In the genomic region with DNA sequence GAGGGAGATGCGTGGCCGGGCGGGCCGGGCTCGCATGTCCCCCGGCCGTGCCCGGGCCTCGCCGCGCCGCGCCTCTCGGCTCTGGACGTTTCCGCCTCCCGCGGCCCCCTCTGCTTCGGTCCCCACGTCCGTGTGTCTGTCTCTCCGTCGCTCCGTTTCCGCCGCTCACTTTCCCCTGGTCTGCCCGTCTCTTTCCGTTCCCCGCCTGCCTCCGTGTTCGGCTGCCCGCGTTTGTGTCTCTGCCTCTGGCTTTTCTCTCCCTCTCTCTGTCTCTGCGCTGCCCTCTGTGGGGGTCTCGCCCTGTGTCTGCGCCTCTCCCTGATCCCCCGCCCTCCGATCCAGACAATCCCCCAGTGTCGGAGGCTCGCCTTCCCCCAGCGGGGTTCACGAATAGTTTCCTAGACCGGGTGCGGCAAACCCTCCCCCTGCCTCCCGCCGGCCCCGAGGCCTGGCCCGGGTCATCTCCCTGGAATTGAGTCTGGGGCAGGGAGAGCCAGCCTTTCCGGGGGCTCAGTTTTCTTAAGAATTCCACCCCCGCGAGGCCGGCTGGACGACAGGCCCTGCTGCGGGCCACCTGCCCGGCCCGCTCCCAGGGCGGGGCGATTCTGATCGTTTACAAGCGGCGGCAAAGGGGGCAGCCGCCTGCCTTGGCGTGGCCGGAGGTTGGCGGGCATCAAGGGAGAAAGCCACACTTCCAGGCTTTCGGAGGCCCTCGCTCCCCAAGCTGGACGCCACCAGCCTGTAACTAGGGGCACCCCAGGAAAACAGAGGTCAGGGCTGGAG, we compare ENCODE assay signal across 8 cellular contexts. TPM values are rescaled to one million over a fixed set of nuclear protein-coding genes. Genes with fewer than 3 reads are reported as not detected.
DNase-seq lines count a peak whose midpoint lies in the region; ATAC-seq and TF ChIP-seq lines count a peak whose summit lies in the region.

No MANE protein-coding gene starts in this region.

- H3K4me3 ChIP-seq in CD4-positive, alpha-beta memory T cell (ENCODE audit: low read length in 2 of 2): peak overlapping the region; percentile 36 to 67
- H3K4me3 ChIP-seq in esophagus (ENCODE audit: low read depth in 1 of 2, low read length in 2 of 2): peak overlapping the region; percentile 68 to 91
- peak overlapping the region; percentile 82 for H3K4me3 ChIP-seq in urinary bladder (ENCODE audit: low read depth, low read length)

- peaks cover 0 to 12% of the 10 kb centered on the region in 2 donors for H3K36me3 Mint-ChIP-seq in CD4-positive, alpha-beta memory T cell
- no peaks in the 10 kb centered on the region for H3K36me3 Mint-ChIP-seq in natural killer cell

- peak overlapping the region; percentile 95 to 99 (median 97) for H3K4me3 Mint-ChIP-seq in CD4-positive, alpha-beta memory T cell
- peak overlapping the region; percentile 89 for H3K4me3 Mint-ChIP-seq in natural killer cell

- no peaks in the 10 kb centered on the region for H3K36me3 ChIP-seq in CD4-positive, alpha-beta memory T cell (ENCODE audit: insufficient read depth, low read length)
- H3K36me3 ChIP-seq in esophagus (ENCODE audit: control insufficient read depth in 2 of 2, insufficient read depth in 2 of 2, low read length in 1 of 2) (no peaks in the 10 kb centered on the region), urinary bladder (ENCODE audit: insufficient read depth) (no peaks in the 10 kb centered on the region)

- WGBS in esophagus, 2 donors: 3 to 6% methylated on average over 61 to 68 of the region's 68 CpGs
- 1% methylated on average over 68 of the region's 68 CpGs for WGBS in urinary bladder

- H3K9me3 ChIP-seq in CD4-positive, alpha-beta memory T cell (ENCODE audit: control insufficient read depth in 1 of 2, low read length in 2 of 2): no peaks in the 10 kb centered on the region
- no peaks in the 10 kb centered on the region for H3K9me3 ChIP-seq in esophagus (ENCODE audit: control insufficient read depth in 2 of 2, insufficient read depth in 1 of 2, low read depth in 1 of 2, low read length in 1 of 2)

- peaks cover 19 to 46% (median 29%) of the 10 kb centered on the region in 4 donors for H3K4me1 Mint-ChIP-seq in CD4-positive, alpha-beta memory T cell
- H3K4me1 Mint-ChIP-seq in natural killer cell: peaks cover 19 to 23% of the 10 kb centered on the region in 2 donors

- H3K4me1 ChIP-seq in CD4-positive, alpha-beta memory T cell (ENCODE audit: insufficient read depth, low read length): peaks cover 25% of the 10 kb centered on the region
- H3K4me1 ChIP-seq in esophagus (ENCODE audit: control insufficient read depth in 2 of 2, insufficient read depth in 2 of 2, low read length in 1 of 2) (peaks cover 8 to 21% of the 10 kb centered on the region in 2 donors), urinary bladder (ENCODE audit: insufficient read depth) (no peaks in the 10 kb centered on the region)

- no peak for TF ChIP-seq CTCF in natural killer cell (IDR thresholded peaks at IDR 0.05)

- peak; percentile 42 to 66 (median 50) for DNase-seq in CD4-positive, alpha-beta memory T cell
- DNase-seq in HT-29 (ENCODE audit: low spot score): peak; percentile 52
- peak in 2 of 3 experiments; percentile 40 for DNase-seq in activated CD8-positive, alpha-beta memory T cell treated with anti-CD3 and anti-CD28 coated beads for 48 hours (ENCODE audit: low read depth in 2 of 3, low spot score in 2 of 3)
- no peak for DNase-seq in natural killer cell
- no peak for DNase-seq in NCI-H1436 treated with DMSO at 0.1 percent for 48 hours (lab: John Stamatoyannopoulos, UW)
- DNase-seq in Ammon's horn (ENCODE audit: low spot score): no peak

- H3K27ac Mint-ChIP-seq in CD4-positive, alpha-beta memory T cell: peak overlapping the region; percentile 94 to 97 (median 96)
- H3K27ac Mint-ChIP-seq in natural killer cell: peak overlapping the region; percentile 54 to 88

- CTCF ChIA-PET in CD4-positive, alpha-beta memory T cell (lab: Charles Lee; ENCODE audit: partially characterized antibody): interaction anchor here (1.4 kb wide), 1 partner anchor 17 kb away, joined by 4 read pairs; no protein-coding TSS in a partner anchor

- no peaks in the 10 kb centered on the region for H3K27me3 ChIP-seq in CD4-positive, alpha-beta memory T cell (ENCODE audit: insufficient read depth, low read length)
- H3K27me3 ChIP-seq in esophagus (ENCODE audit: control insufficient read depth in 1 of 2, insufficient read depth in 2 of 2, low read length in 2 of 2): no peaks in the 10 kb centered on the region

- peak; percentile 38 to 44 (median 39) for ATAC-seq in natural killer cell

- peak overlapping the region; percentile 37 for H3K27ac ChIP-seq in CD4-positive, alpha-beta memory T cell (ENCODE audit: low read depth, low read length)
- peak overlapping the region; percentile 94 to 98 for H3K27ac ChIP-seq in esophagus (ENCODE audit: low read depth in 2 of 2, low read length in 1 of 2)
- H3K27ac ChIP-seq in urinary bladder (ENCODE audit: low read depth): peak overlapping the region; percentile 87

- POLR2A ChIA-PET in CD4-positive, alpha-beta memory T cell (lab: Charles Lee; ENCODE audit: partially characterized antibody): interaction anchor here (0.8 to 4.0 kb wide), 6 partner anchors 39 to 176 kb away, joined by 3 to 45 read pairs (median 4); a partner anchor contains a TSS

- intact Hi-C loops in CD4-positive, alpha-beta memory T cell (cut with micrococcal nuclease): loop anchor here (1.0 to 2.0 kb wide), 2 partner anchors 38 to 49 kb away; a partner anchor contains a TSS
- intact Hi-C loops in natural killer cell (cut with micrococcal nuclease): loop anchor here (2.0 to 5.0 kb wide), 2 partner anchors 48 to 158 kb away; a partner anchor contains a TSS

- no peaks in the 10 kb centered on the region for H3K9me3 Mint-ChIP-seq in CD4-positive, alpha-beta memory T cell
- H3K9me3 Mint-ChIP-seq in natural killer cell: no peaks in the 10 kb centered on the region

- H3K27me3 Mint-ChIP-seq in CD4-positive, alpha-beta memory T cell: peaks cover 5 to 6% of the 10 kb centered on the region in 2 donors
- H3K27me3 Mint-ChIP-seq in natural killer cell (ENCODE audit: low read depth in 2 of 2): peaks cover 11 to 25% of the 10 kb centered on the region in 2 donors

RNA-seq across cellular contexts. Expression of a gene that starts 0.8 kb away (rescaled TPM):
- total RNA-seq in CD4-positive, alpha-beta memory T cell: 10 to 100 TPM; 22.8 to 24.6 TPM
- 10 to 100 TPM in 1 of 2 donors, 1 to 10 TPM in 1; 8.9 to 12.0 TPM for polyA plus RNA-seq in CD4-positive, alpha-beta memory T cell
- 62.3 and 80.6 TPM in 2 replicates for total RNA-seq in HT-29 (2014; rRNA removed; shearing (Covaris generic))
- polyA plus RNA-seq in esophagus (100 to 1,000 TPM in 1 of 2 donors, 10 to 100 TPM in 1; 91.7 to 111 TPM), urinary bladder (374 TPM)
- total RNA-seq in natural killer cell (10 to 100 TPM; 10.7 to 18.4 (median 11.4) TPM), urinary bladder (59.3 TPM)

RNA-seq across cellular contexts. Expression of a gene that starts 19.7 kb away (rescaled TPM):
- under 1 TPM; 0.33 to 0.44 TPM for total RNA-seq in CD4-positive, alpha-beta memory T cell
- polyA plus RNA-seq in CD4-positive, alpha-beta memory T cell: 1 to 10 TPM in 1 of 2 donors, not detected in 1; 1.1 TPM
- 0.42 TPM in 1 of 2 replicates, not detected in the other for total RNA-seq in HT-29 (2014; rRNA removed; shearing (Covaris generic))
- polyA plus RNA-seq in esophagus (under 1 TPM in 1 of 2 donors, not detected in 1; 0.02 TPM), urinary bladder (not detected)
- total RNA-seq in natural killer cell (under 1 TPM in 1 of 3 donors, not detected in 2; 0.18 TPM), urinary bladder (not detected)

Comparison
In these comparisons a context has a peak if more than half of its experiments do, and no peak if none do; other contexts are left out.
1. DNase-seq: peak in CD4-positive, alpha-beta memory T cell (5 of 5), HT-29 (single experiment) and activated CD8-positive, alpha-beta memory T cell treated with anti-CD3 and anti-CD28 coated beads for 48 hours (2 of 3); none in natural killer cell (single experiment), NCI-H1436 treated with DMSO at 0.1 percent for 48 hours (single experiment) and Ammon's horn (single experiment).
2. H3K27ac ChIP-seq: peak in every context shown above with its lines; median percentile 96 in esophagus; 87 in urinary bladder; 37 in CD4-positive, alpha-beta memory T cell.
3. Peak in every context shown above with its lines, with median percentiles within 50 percentile points of each other: H3K4me3 ChIP-seq.